In the genomic region with DNA sequence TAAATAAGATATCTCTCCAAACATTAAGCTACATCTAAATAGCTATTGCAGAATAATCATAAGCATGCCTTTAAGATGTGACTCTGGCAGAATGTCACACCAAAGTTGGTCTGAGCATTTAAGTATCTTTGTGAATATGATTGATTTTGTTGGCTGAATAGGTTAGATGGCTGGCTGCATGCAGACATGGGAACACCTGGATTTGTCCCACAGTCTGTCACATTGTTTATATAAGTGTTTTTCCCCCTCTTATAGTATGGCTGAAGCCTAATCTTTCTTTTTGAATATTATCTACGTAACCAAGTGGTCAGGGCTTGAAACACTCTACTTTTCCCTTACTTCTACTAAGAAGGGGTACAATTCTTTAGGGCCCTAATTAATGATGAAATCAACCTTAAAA, we compare ENCODE assay signal across 32 cellular contexts. TPM values are rescaled to one million over a fixed set of nuclear protein-coding genes. Genes with fewer than 3 reads are reported as not detected.
"Had no signal": no experiment of that assay in that cellular context is flagged by ENCODE, and none has a peak within 500 bp of the region (broad histone marks: within the 10 kb centered on the region; RNA-seq: fewer than 3 reads in every experiment).

No MANE protein-coding gene starts in this region.

- H3K27me3 ChIP-seq: right lobe of liver, sigmoid colon, stomach, thyroid gland, tibial nerve, upper lobe of left lung, vagina had no signal

- H3K4me1 Mint-ChIP-seq: naive thymus-derived CD8-positive, alpha-beta T cell; nephron progenitor cell; neural crest cell; stimulated activated effector memory CD8-positive, alpha-beta T cell treated with anti-CD3 and anti-CD28 coated beads, Interleukin-12 subunit alpha, Interleukin-12 subunit beta, amount 100 ng/mL, for 72 hours; stimulated activated naive B cell treated with anti-CD40 and anti-IgM and Interleukin-4, amounts not matched to agents 10 μg/mL and 1 μg/mL and 100 μg/mL, for 72 hours had no signal

- H3K27ac ChIP-seq: neutrophil, parathyroid adenoma, psoas muscle, right lobe of liver, sigmoid colon, stomach, thoracic aorta, thyroid gland, tibial nerve, upper lobe of left lung, vagina had no signal

- H3K4me3 ChIP-seq: psoas muscle, right lobe of liver, sigmoid colon, stomach, thoracic aorta, thyroid gland, tibial nerve, upper lobe of left lung, vagina had no signal

- H3K4me3 Mint-ChIP-seq: naive thymus-derived CD8-positive, alpha-beta T cell; natural killer cell treated with Interleukin-12 subunit alpha and Interleukin-12 subunit beta and Interleukin-15 and Interleukin-18, amount 100 ng/mL, for 72 hours; nephron progenitor cell; neural crest cell; stimulated activated effector memory CD8-positive, alpha-beta T cell treated with anti-CD3 and anti-CD28 coated beads, Interleukin-12 subunit alpha, Interleukin-12 subunit beta, amount 100 ng/mL, for 72 hours; stimulated activated naive B cell treated with anti-CD40 and anti-IgM and Interleukin-4, amounts not matched to agents 10 μg/mL and 1 μg/mL and 100 μg/mL, for 72 hours; stimulated activated naive CD8-positive, alpha-beta T cell treated with anti-CD3 and anti-CD28 coated beads, Interleukin-15, Interleukin-2, amounts not matched to agents 100 ng/mL and 50 ng/mL, for 24 hours had no signal

- DNase-seq: naive thymus-derived CD8-positive, alpha-beta T cell; nephron progenitor cell; nucleus accumbens; posterior cingulate gyrus; psoas muscle; right cardiac atrium; right lobe of liver; sigmoid colon; small intestine; stimulated activated CD4-positive, alpha-beta T cell treated with anti-CD3 and anti-CD28 coated beads, Interleukin-15, amount 100 ng/mL, for 24 hours; stimulated activated CD4-positive, alpha-beta T cell treated with anti-CD3 and anti-CD28 coated beads, Interleukin-2, amount 100 ng/mL, for 24 hours; stimulated activated CD4-positive, alpha-beta T cell treated with anti-CD3 and anti-CD28 coated beads, Interleukin-2, amount 100 ng/mL, for 48 hours; stimulated activated CD4-positive, alpha-beta T cell treated with anti-CD3 and anti-CD28 coated beads, Interleukin-4, amount 100 ng/mL, for 24 hours; stimulated activated naive B cell treated with anti-CD40 and anti-IgM and Interleukin-4, amounts not matched to agents 10 μg/mL and 1 μg/mL and 100 μg/mL, for 72 hours; stimulated activated naive CD4-positive, alpha-beta T cell treated with Interleukin-2 at 50 U/mL for 16 hours; stomach; thyroid gland; trophoblast cell; upper lobe of left lung had no signal

- ATAC-seq: naive thymus-derived CD8-positive, alpha-beta T cell; natural killer cell treated with Interleukin-12 subunit alpha and Interleukin-12 subunit beta and Interleukin-15 and Interleukin-18, amount 100 ng/mL, for 72 hours; psoas muscle; right cardiac atrium; right lobe of liver; stimulated activated effector memory CD8-positive, alpha-beta T cell treated with anti-CD3 and anti-CD28 coated beads, Interleukin-12 subunit alpha, Interleukin-12 subunit beta, amount 100 ng/mL, for 72 hours; stimulated activated naive B cell treated with anti-CD40 and anti-IgM and Interleukin-4, amounts not matched to agents 10 μg/mL and 1 μg/mL and 100 μg/mL, for 72 hours had no signal

- H3K9me3 Mint-ChIP-seq: natural killer cell treated with Interleukin-12 subunit alpha and Interleukin-12 subunit beta and Interleukin-15 and Interleukin-18, amount 100 ng/mL, for 72 hours; stimulated activated effector memory CD8-positive, alpha-beta T cell treated with anti-CD3 and anti-CD28 coated beads, Interleukin-12 subunit alpha, Interleukin-12 subunit beta, amount 100 ng/mL, for 72 hours; stimulated activated naive CD8-positive, alpha-beta T cell treated with anti-CD3 and anti-CD28 coated beads, Interleukin-15, Interleukin-2, amounts not matched to agents 100 ng/mL and 50 ng/mL, for 24 hours had no signal

- H3K9me3 ChIP-seq: neutrophil, psoas muscle, right lobe of liver, sigmoid colon, stomach, thoracic aorta, thyroid gland, tibial nerve, upper lobe of left lung, vagina had no signal

- H3K4me1 ChIP-seq: parathyroid adenoma, psoas muscle, right lobe of liver, sigmoid colon, stomach, thyroid gland, tibial nerve, upper lobe of left lung, vagina had no signal

- H3K36me3 ChIP-seq: neutrophil, right lobe of liver, sigmoid colon, stomach, thoracic aorta, thyroid gland, tibial nerve, upper lobe of left lung, vagina had no signal

- H3K27ac Mint-ChIP-seq: naive thymus-derived CD8-positive, alpha-beta T cell; natural killer cell treated with Interleukin-12 subunit alpha and Interleukin-12 subunit beta and Interleukin-15 and Interleukin-18, amount 100 ng/mL, for 72 hours; nephron progenitor cell; progenitor cell of endocrine pancreas; stimulated activated effector memory CD8-positive, alpha-beta T cell treated with anti-CD3 and anti-CD28 coated beads, Interleukin-12 subunit alpha, Interleukin-12 subunit beta, amount 100 ng/mL, for 72 hours; stimulated activated naive B cell treated with anti-CD40 and anti-IgM and Interleukin-4, amounts not matched to agents 10 μg/mL and 1 μg/mL and 100 μg/mL, for 72 hours; stimulated activated naive CD8-positive, alpha-beta T cell treated with anti-CD3 and anti-CD28 coated beads, Interleukin-15, Interleukin-2, amounts not matched to agents 100 ng/mL and 50 ng/mL, for 24 hours had no signal

- H3K36me3 Mint-ChIP-seq: natural killer cell treated with Interleukin-12 subunit alpha and Interleukin-12 subunit beta and Interleukin-15 and Interleukin-18, amount 100 ng/mL, for 72 hours; stimulated activated effector memory CD8-positive, alpha-beta T cell treated with anti-CD3 and anti-CD28 coated beads, Interleukin-12 subunit alpha, Interleukin-12 subunit beta, amount 100 ng/mL, for 72 hours; stimulated activated naive B cell treated with anti-CD40 and anti-IgM and Interleukin-4, amounts not matched to agents 10 μg/mL and 1 μg/mL and 100 μg/mL, for 72 hours had no signal

RNA-seq across cellular contexts. Expression of gene PCSK1, which starts 36.2 kb away (rescaled TPM):
- total RNA-seq: naive thymus-derived CD8-positive, alpha-beta T cell; natural killer cell treated with Interleukin-12 subunit alpha and Interleukin-12 subunit beta and Interleukin-15 and Interleukin-18, amount 100 ng/mL, for 72 hours; osteocyte; renal cortical epithelial cell; right lobe of liver; skeletal muscle tissue had no signal
